In the genomic region with DNA sequence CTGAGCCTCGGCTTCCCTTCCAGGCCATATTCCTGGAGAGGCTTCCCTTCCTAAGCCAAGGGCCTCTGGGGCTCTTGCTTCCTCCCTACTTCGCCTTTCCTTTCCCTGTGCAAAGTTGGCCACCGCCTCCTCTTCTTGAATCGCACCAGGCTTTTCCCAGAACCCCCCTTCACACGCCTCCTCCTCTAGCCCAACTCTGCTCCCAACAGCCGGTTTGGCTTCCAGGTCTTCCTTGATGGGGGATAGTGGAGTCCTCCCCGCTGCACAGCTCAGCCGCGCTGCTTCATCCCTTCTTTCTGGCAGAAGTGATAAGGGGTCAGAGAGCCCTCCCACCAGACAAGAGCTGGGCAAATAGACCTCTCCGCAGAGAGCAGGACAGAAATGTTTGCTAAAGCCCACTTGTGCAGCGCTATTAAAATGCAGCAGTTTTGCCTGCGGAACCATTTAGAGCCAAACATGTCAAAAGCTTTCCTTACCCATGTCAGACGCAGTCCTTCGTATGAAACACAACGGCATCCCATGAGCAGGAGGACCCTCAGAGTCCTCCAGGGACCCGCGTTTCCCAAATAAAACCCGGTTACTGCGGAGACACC, we compare ENCODE assay signal across 11 cellular contexts. TPM values are rescaled to one million over a fixed set of nuclear protein-coding genes. Genes with fewer than 3 reads are reported as not detected.
A peak's percentile ranks its signal among the peaks of the same experiment; 100 is the strongest.
DNase-seq lines count a peak whose midpoint lies in the region; ATAC-seq and FAIRE-seq lines count a peak whose summit lies in the region.
"Had no signal": no experiment of that assay in that cellular context is flagged by ENCODE, and none has a peak within 500 bp of the region (broad histone marks: within the 10 kb centered on the region; RNA-seq: fewer than 3 reads in every experiment).

No MANE protein-coding gene starts in this region.

- no peak overlapping the region for H3K4me3 ChIP-seq in small intestine (ENCODE audit: low read depth in 1 of 2, low read length in 2 of 2)
- H3K4me3 ChIP-seq: BLaER1 had no signal

- H3K9me3 Mint-ChIP-seq in activated naive CD4-positive, alpha-beta T cell treated with anti-CD3 and anti-CD28 coated beads for 36 hours, result no peaks in the 10 kb centered on the region
- no peaks in the 10 kb centered on the region for H3K9me3 Mint-ChIP-seq in activated T-helper 2 cell treated with anti-CD3 and anti-CD28 coated beads, Interferon-gamma antibody, Interleukin-2, Interleukin-4, amounts not matched to agents 10 μg/mL and 5 μg/mL and 100 μg/mL, durations not matched to agents 14 hours and 24 hours and 36 hours
- peaks cover 0 to 8% of the 10 kb centered on the region in 2 donors for H3K9me3 Mint-ChIP-seq in stimulated activated naive CD8-positive, alpha-beta T cell treated with anti-CD3 and anti-CD28 coated beads, Interleukin-15, amount 100 ng/mL, for 72 hours

- H3K4me1 ChIP-seq in small intestine (ENCODE audit: control insufficient read depth in 2 of 2, insufficient read depth in 1 of 2, low read depth in 1 of 2, low read length in 1 of 2), result peaks cover 0 to 4% of the 10 kb centered on the region in 2 donors
- H3K4me1 ChIP-seq: BLaER1 had no signal

- no peaks in the 10 kb centered on the region for H3K9me3 ChIP-seq in small intestine (ENCODE audit: control insufficient read depth, low read depth)

- no peaks in the 10 kb centered on the region for H3K36me3 ChIP-seq in small intestine (ENCODE audit: control insufficient read depth in 2 of 2, insufficient read depth in 2 of 2, low read length in 2 of 2)
- H3K36me3 ChIP-seq: BLaER1 had no signal

- H3K27me3 Mint-ChIP-seq in activated naive CD4-positive, alpha-beta T cell treated with anti-CD3 and anti-CD28 coated beads for 36 hours (ENCODE audit: low read depth), result peaks cover 49% of the 10 kb centered on the region
- peaks cover 49% of the 10 kb centered on the region for H3K27me3 Mint-ChIP-seq in activated T-helper 2 cell treated with anti-CD3 and anti-CD28 coated beads, Interferon-gamma antibody, Interleukin-2, Interleukin-4, amounts not matched to agents 10 μg/mL and 5 μg/mL and 100 μg/mL, durations not matched to agents 14 hours and 24 hours and 36 hours (ENCODE audit: low read depth)
- peaks cover 75% of the 10 kb centered on the region for H3K27me3 Mint-ChIP-seq in stimulated activated naive CD8-positive, alpha-beta T cell treated with anti-CD3 and anti-CD28 coated beads, Interleukin-15, amount 100 ng/mL, for 72 hours

- FAIRE-seq in small intestine (lab: Jason Lieb, UNC), result no peak
- FAIRE-seq: islet of Langerhans had no signal

- CTCF ChIA-PET in activated naive CD4-positive, alpha-beta T cell treated with anti-CD3 and anti-CD28 coated beads for 36 hours (lab: Charles Lee), result no interaction called here

- WGBS in small intestine, 3 donors, result 34 to 84% (median 58%) methylated on average over 19 of the region's 19 CpGs

- H3K27ac Mint-ChIP-seq in activated naive CD4-positive, alpha-beta T cell treated with anti-CD3 and anti-CD28 coated beads for 36 hours, result no peak overlapping the region
- no peak overlapping the region for H3K27ac Mint-ChIP-seq in activated T-helper 2 cell treated with anti-CD3 and anti-CD28 coated beads, Interferon-gamma antibody, Interleukin-2, Interleukin-4, amounts not matched to agents 10 μg/mL and 5 μg/mL and 100 μg/mL, durations not matched to agents 14 hours and 24 hours and 36 hours
- H3K27ac Mint-ChIP-seq in stimulated activated naive CD8-positive, alpha-beta T cell treated with anti-CD3 and anti-CD28 coated beads, Interleukin-15, amount 100 ng/mL, for 72 hours, result no peak overlapping the region

- peaks cover 2% of the 10 kb centered on the region for H3K36me3 Mint-ChIP-seq in activated naive CD4-positive, alpha-beta T cell treated with anti-CD3 and anti-CD28 coated beads for 36 hours (ENCODE audit: low read depth)
- peaks cover 4% of the 10 kb centered on the region for H3K36me3 Mint-ChIP-seq in activated T-helper 2 cell treated with anti-CD3 and anti-CD28 coated beads, Interferon-gamma antibody, Interleukin-2, Interleukin-4, amounts not matched to agents 10 μg/mL and 5 μg/mL and 100 μg/mL, durations not matched to agents 14 hours and 24 hours and 36 hours (ENCODE audit: low read depth)

- peak overlapping the region; percentile 55 for H3K4me3 Mint-ChIP-seq in activated naive CD4-positive, alpha-beta T cell treated with anti-CD3 and anti-CD28 coated beads for 36 hours
- H3K4me3 Mint-ChIP-seq in activated T-helper 2 cell treated with anti-CD3 and anti-CD28 coated beads, Interferon-gamma antibody, Interleukin-2, Interleukin-4, amounts not matched to agents 10 μg/mL and 5 μg/mL and 100 μg/mL, durations not matched to agents 14 hours and 24 hours and 36 hours (ENCODE audit: low read depth), result peak overlapping the region; percentile 39
- peak overlapping the region; percentile 51 to 60 for H3K4me3 Mint-ChIP-seq in stimulated activated naive CD8-positive, alpha-beta T cell treated with anti-CD3 and anti-CD28 coated beads, Interleukin-15, amount 100 ng/mL, for 72 hours

- H3K27ac ChIP-seq in small intestine (ENCODE audit: low read depth in 1 of 2, low read length in 1 of 2), result no peak overlapping the region
- H3K27ac ChIP-seq: BLaER1 had no signal

- ATAC-seq in stimulated activated naive CD8-positive, alpha-beta T cell treated with anti-CD3 and anti-CD28 coated beads, Interleukin-15, amount 100 ng/mL, for 72 hours, result no peak
- no peak for ATAC-seq in HG03342 (IDR thresholded peaks at IDR 0.05; ENCODE audit: unreplicated experiment)

- intact Hi-C loops in activated naive CD4-positive, alpha-beta T cell treated with anti-CD3 and anti-CD28 coated beads for 36 hours (cut with micrococcal nuclease), result no loop called here
- intact Hi-C loops in activated T-helper 2 cell treated with anti-CD3 and anti-CD28 coated beads, Interferon-gamma antibody, Interleukin-2, Interleukin-4, amounts not matched to agents 10 μg/mL and 5 μg/mL and 100 μg/mL, durations not matched to agents 14 hours and 24 hours and 36 hours (cut with micrococcal nuclease), result no loop called here

- H3K27me3 ChIP-seq in small intestine (ENCODE audit: control insufficient read depth in 2 of 2, insufficient read depth in 2 of 2, low read length in 2 of 2), result peaks cover 0 to 20% of the 10 kb centered on the region in 2 donors
- H3K27me3 ChIP-seq: BLaER1 had no signal

- peaks cover 17% of the 10 kb centered on the region for H3K4me1 Mint-ChIP-seq in activated naive CD4-positive, alpha-beta T cell treated with anti-CD3 and anti-CD28 coated beads for 36 hours (ENCODE audit: low read depth)
- peaks cover 8% of the 10 kb centered on the region for H3K4me1 Mint-ChIP-seq in activated T-helper 2 cell treated with anti-CD3 and anti-CD28 coated beads, Interferon-gamma antibody, Interleukin-2, Interleukin-4, amounts not matched to agents 10 μg/mL and 5 μg/mL and 100 μg/mL, durations not matched to agents 14 hours and 24 hours and 36 hours (ENCODE audit: low read depth)
- peaks cover 19% of the 10 kb centered on the region for H3K4me1 Mint-ChIP-seq in stimulated activated naive CD8-positive, alpha-beta T cell treated with anti-CD3 and anti-CD28 coated beads, Interleukin-15, amount 100 ng/mL, for 72 hours

- DNase-seq in activated naive CD4-positive, alpha-beta T cell treated with anti-CD3 and anti-CD28 coated beads for 36 hours, result no peak
- DNase-seq in activated naive CD4-positive, alpha-beta T cell treated with Interleukin-2 at 50 U/mL for 16 hours, result no peak
- no peak for DNase-seq in activated T-helper 2 cell treated with anti-CD3 and anti-CD28 coated beads, Interferon-gamma antibody, Interleukin-2, Interleukin-4, amounts not matched to agents 10 μg/mL and 5 μg/mL and 100 μg/mL, durations not matched to agents 14 hours and 24 hours and 36 hours (ENCODE audit: low spot score)
- DNase-seq in iPS-NIHi7 (ENCODE audit: extremely low spot score) (peak; percentile 40), small intestine (no peak), NCI-H226 (no peak)
- DNase-seq in stimulated activated naive CD8-positive, alpha-beta T cell treated with anti-CD3 and anti-CD28 coated beads, Interleukin-15, amount 100 ng/mL, for 72 hours, result no peak
- DNase-seq: NCI-H1436 had no signal

RNA-seq across cellular contexts. Expression of gene SNORC, which starts 56.5 kb away (rescaled TPM):
- 1 to 10 TPM in 1 of 2 experiments, under 1 TPM in 1; 0.72 to 1.1 TPM for total RNA-seq in activated naive CD4-positive, alpha-beta T cell treated with anti-CD3 and anti-CD28 coated beads for 36 hours
- 1.9 and 3.2 TPM in 2 replicates for total RNA-seq in activated T-helper 2 cell treated with anti-CD3 and anti-CD28 coated beads, Interferon-gamma antibody, Interleukin-2, Interleukin-4, amounts not matched to agents 10 μg/mL and 5 μg/mL and 100 μg/mL, durations not matched to agents 14 hours and 24 hours and 36 hours
- 10 to 100 TPM in 2 of 3 donors, 1 to 10 TPM in 1; 6.3 to 16.5 (median 11.6) TPM for polyA plus RNA-seq in small intestine
